10 cellular contexts compared by ENCODE assay signal in genomic region chr1:34781071-34781843, GRCh38. TPM values are rescaled to one million over a fixed set of nuclear protein-coding genes. Genes with fewer than 3 reads are reported as not detected.
DNase-seq lines count a peak whose midpoint lies in the region; ATAC-seq, FAIRE-seq and TF ChIP-seq lines count a peak whose summit lies in the region.
"Had no signal": no experiment of that assay in that cellular context is flagged by ENCODE, and none has a peak within 500 bp of the region (broad histone marks: within the 10 kb centered on the region; RNA-seq: fewer than 3 reads in every experiment).

GJB3 (plus strand) TSS chr1:34781214; CDS start chr1:34784763, 3,549 bp downstream.

- CTCF ChIA-PET in activated CD4-positive, alpha-beta memory T cell treated with anti-CD3 and anti-CD28 coated beads for 36 hours (lab: Charles Lee), result no interaction called here
- CTCF ChIA-PET in activated CD4-positive, alpha-beta memory T cell treated with anti-CD3 and anti-CD28 coated beads, Interleukin-2, amount 10 ng/mL, durations not matched to agents 7 days and 5 days (lab: Charles Lee), result no interaction called here
- CTCF ChIA-PET in K562 (lab: Yijun Ruan, JAX; ENCODE audit: low intra/inter-chr PET ratio), result no interaction called here

- H3K27ac Mint-ChIP-seq in activated CD4-positive, alpha-beta memory T cell treated with anti-CD3 and anti-CD28 coated beads for 36 hours, result no peak within 1 kb of the TSS
- H3K27ac Mint-ChIP-seq in activated CD4-positive, alpha-beta memory T cell treated with anti-CD3 and anti-CD28 coated beads, Interleukin-2, amount 10 ng/mL, durations not matched to agents 7 days and 5 days, result no peak within 1 kb of the TSS
- H3K27ac Mint-ChIP-seq: CD4-positive, alpha-beta T cell had no signal

- peak; percentile 26 for DNase-seq in activated CD4-positive, alpha-beta memory T cell treated with anti-CD3 and anti-CD28 coated beads for 36 hours
- no peak for DNase-seq in activated CD4-positive, alpha-beta memory T cell treated with anti-CD3 and anti-CD28 coated beads, Interleukin-2, amount 10 ng/mL, durations not matched to agents 7 days and 5 days
- peak in 2 of 4 experiments; percentile 36 to 38 for DNase-seq in K562 (ENCODE audit: extremely low read depth in 1 of 4, low spot score in 3 of 4)
- peak in 1 of 2 donors; percentile 85 for DNase-seq in lower leg skin (ENCODE audit: low spot score in 2 of 2)
- DNase-seq in tibial nerve (ENCODE audit: low spot score in 2 of 2), result no peak
- DNase-seq in NCI-H1092 treated with DMSO at 0.1 percent for 48 hours (lab: John Stamatoyannopoulos, UW), result no peak
- DNase-seq in GF-D8 (lab: John Stamatoyannopoulos, UW), result no peak
- DNase-seq in cerebellar cortex (ENCODE audit: low spot score), result no peak
- DNase-seq: CD4-positive, alpha-beta T cell had no signal

- H3K36me3 ChIP-seq in K562 (ENCODE audit: control insufficient read depth, insufficient read depth, low read length) (no peaks in the 10 kb centered on the region), tibial nerve (no peaks in the 10 kb centered on the region)

- H3K36me3 Mint-ChIP-seq in activated CD4-positive, alpha-beta memory T cell treated with anti-CD3 and anti-CD28 coated beads for 36 hours, result no peaks in the 10 kb centered on the region
- H3K36me3 Mint-ChIP-seq in activated CD4-positive, alpha-beta memory T cell treated with anti-CD3 and anti-CD28 coated beads, Interleukin-2, amount 10 ng/mL, durations not matched to agents 7 days and 5 days (ENCODE audit: low read depth), result no peaks in the 10 kb centered on the region

- in situ Hi-C loops in K562 (cut with MboI), result no loop called here

- WGBS in K562 (ENCODE audit: insufficient coverage, low coverage, missing lambda C conversion rate), result 6% methylated on average over 50 of the region's 62 CpGs
- 1 to 15% methylated on average over 4 to 20 of the region's 62 CpGs for WGBS in lower leg skin, 2 donors
- WGBS in tibial nerve, 2 donors, result 2 to 3% methylated on average over 38 to 56 of the region's 62 CpGs

- H3K27me3 ChIP-seq in K562 (ENCODE audit: control insufficient read depth in 2 of 2, insufficient read depth in 2 of 2, low read length in 2 of 2), result peaks cover 49 to 87% of the 10 kb centered on the region in 2 experiments
- peaks cover 0 to 62% of the 10 kb centered on the region in 2 donors for H3K27me3 ChIP-seq in tibial nerve

- no peak within 1 kb of the TSS for H3K4me2 ChIP-seq in K562 (ENCODE audit: insufficient read depth, low read length)

- H3K79me2 ChIP-seq in K562 (ENCODE audit: control insufficient read depth, insufficient read depth, low read length), result no peaks in the 10 kb centered on the region

- no peaks in the 10 kb centered on the region for H3K9me3 Mint-ChIP-seq in activated CD4-positive, alpha-beta memory T cell treated with anti-CD3 and anti-CD28 coated beads for 36 hours
- H3K9me3 Mint-ChIP-seq in activated CD4-positive, alpha-beta memory T cell treated with anti-CD3 and anti-CD28 coated beads, Interleukin-2, amount 10 ng/mL, durations not matched to agents 7 days and 5 days, result no peaks in the 10 kb centered on the region
- H3K9me3 Mint-ChIP-seq: CD4-positive, alpha-beta T cell had no signal

- no peak within 1 kb of the TSS for H3K4me3 Mint-ChIP-seq in activated CD4-positive, alpha-beta memory T cell treated with anti-CD3 and anti-CD28 coated beads for 36 hours
- H3K4me3 Mint-ChIP-seq in activated CD4-positive, alpha-beta memory T cell treated with anti-CD3 and anti-CD28 coated beads, Interleukin-2, amount 10 ng/mL, durations not matched to agents 7 days and 5 days, result no peak within 1 kb of the TSS
- H3K4me3 Mint-ChIP-seq: CD4-positive, alpha-beta T cell had no signal

- intact Hi-C loops in activated CD4-positive, alpha-beta memory T cell treated with anti-CD3 and anti-CD28 coated beads for 36 hours (cut with micrococcal nuclease), result no loop called here
- intact Hi-C loops in K562 (cut with micrococcal nuclease) (no loop called here), lower leg skin (cut with DNase I; ENCODE audit: low total_unique reads) (no loop called here)

- 0 out of 2 replicates have a peak, but pooled peaks cover under 1% of the 10 kb centered on the region for H4K20me1 ChIP-seq in K562 (replicated peaks; ENCODE audit: control insufficient read depth, insufficient read depth, low read length)

- ATAC-seq in K562, result no peak

- H3K4me1 Mint-ChIP-seq in activated CD4-positive, alpha-beta memory T cell treated with anti-CD3 and anti-CD28 coated beads for 36 hours (ENCODE audit: low read depth), result no peaks in the 10 kb centered on the region
- H3K4me1 Mint-ChIP-seq in activated CD4-positive, alpha-beta memory T cell treated with anti-CD3 and anti-CD28 coated beads, Interleukin-2, amount 10 ng/mL, durations not matched to agents 7 days and 5 days, result peaks cover 3% of the 10 kb centered on the region

- TF ChIP-seq EP300 in K562 (IDR thresholded peaks at IDR 0.05; ENCODE audit: low read length) (no peak), tibial nerve (IDR thresholded peaks at IDR 0.05) (no peak)

- peaks cover 35% of the 10 kb centered on the region for H3K27me3 Mint-ChIP-seq in activated CD4-positive, alpha-beta memory T cell treated with anti-CD3 and anti-CD28 coated beads for 36 hours
- H3K27me3 Mint-ChIP-seq in activated CD4-positive, alpha-beta memory T cell treated with anti-CD3 and anti-CD28 coated beads, Interleukin-2, amount 10 ng/mL, durations not matched to agents 7 days and 5 days, result peaks cover 54% of the 10 kb centered on the region

- H3K4me1 ChIP-seq in K562 (replicated peaks in 1 of 2; ENCODE audit: control insufficient read depth in 2 of 2, insufficient read depth in 2 of 2, low read length in 2 of 2) (peaks cover 0 to 16% of the 10 kb centered on the region in 2 experiments; a peak in 1 of 5 replicates), tibial nerve (peaks cover 0 to 16% (median 5%) of the 10 kb centered on the region in 4 donors)

- TF ChIP-seq POLR2A in K562 (conservative IDR thresholded peaks at IDR 0.05) (no peak), lower leg skin (IDR thresholded peaks at IDR 0.05) (no peak), tibial nerve (IDR thresholded peaks at IDR 0.05) (no peak)

- H2AFZ ChIP-seq in K562 (ENCODE audit: low read depth, low read length), result no peak within 1 kb of the TSS

- TF ChIP-seq RAD21 in K562 (CRISPR knock-in tag; conservative IDR thresholded peaks at IDR 0.05 in 1 of 2, IDR thresholded peaks at IDR 0.05 in 1 of 2), result no peak

- H3K27ac ChIP-seq in K562 (ENCODE audit: extremely low read depth, low read depth, low read length), result no peak within 1 kb of the TSS
- H3K27ac ChIP-seq in tibial nerve, result peak within 1 kb of the TSS in 2 of 4 donors; percentile 46

- H3K9ac ChIP-seq in K562 (ENCODE audit: insufficient read depth in 1 of 2, low read depth in 2 of 2, low read length in 2 of 2), result peak within 1 kb of the TSS in 1 of 2 experiments; percentile 10; a peak in 1 of 4 replicates

- BruUV-seq in K562 (replicated peaks; lab: Mats Ljungman, UMichigan), result no TSS peak

- H3K9me1 ChIP-seq in K562 (ENCODE audit: control insufficient read depth, insufficient read depth, low read length), result peaks cover 3% of the 10 kb centered on the region

- no peak within 1 kb of the TSS for H3K4me3 ChIP-seq in K562
- peak within 1 kb of the TSS; percentile 37 for H3K4me3 ChIP-seq in lower leg skin (ENCODE audit: low read depth, poor library complexity, severe bottlenecking)
- peak within 1 kb of the TSS; percentile 13 to 41 (median 20) for H3K4me3 ChIP-seq in tibial nerve

- POLR2A ChIA-PET in activated CD4-positive, alpha-beta memory T cell treated with anti-CD3 and anti-CD28 coated beads for 36 hours (lab: Charles Lee), result no interaction called here
- POLR2A ChIA-PET in activated CD4-positive, alpha-beta memory T cell treated with anti-CD3 and anti-CD28 coated beads, Interleukin-2, amount 10 ng/mL, durations not matched to agents 7 days and 5 days (lab: Charles Lee), result interaction anchor here (1.1 kb wide), 1 partner anchor 16 kb away, joined by 3 read pairs; no protein-coding TSS in a partner anchor
- POLR2A ChIA-PET in K562 (lab: Yijun Ruan, JAX), result no interaction called here

- no peaks in the 10 kb centered on the region for H3K9me3 ChIP-seq in K562 (replicated peaks; ENCODE audit: control insufficient read depth, insufficient read depth, low read depth, low read length)
- H3K9me3 ChIP-seq in tibial nerve, result no peaks in the 10 kb centered on the region

- no peak for FAIRE-seq in K562 (lab: Jason Lieb, UNC)

- TF ChIP-seq CTCF in K562 (IDR thresholded peaks at IDR 0.05 in 2 of 3, conservative IDR thresholded peaks at IDR 0.05 in 1 of 3; ENCODE audit: insufficient read depth in 2 of 3, low read depth in 1 of 3, low read length in 3 of 3) (no peak), lower leg skin (IDR thresholded peaks at IDR 0.05) (no peak), tibial nerve (IDR thresholded peaks at IDR 0.05) (no peak)

RNA-seq across cellular contexts. Expression of gene GJB3, which starts in this region (rescaled TPM):
- total RNA-seq in activated CD4-positive, alpha-beta memory T cell treated with anti-CD3 and anti-CD28 coated beads for 36 hours, result not detected
- not detected for total RNA-seq in activated CD4-positive, alpha-beta memory T cell treated with anti-CD3 and anti-CD28 coated beads, Interleukin-2, amount 10 ng/mL, durations not matched to agents 7 days and 5 days
- not detected in 2 replicates for total RNA-seq in K562 (2011; cell fraction: chromatin; rRNA removed; ENCODE audit: low replicate concordance)
- total RNA-seq in K562 (2011; cell fraction: nucleolus; rRNA removed), result not detected in 2 replicates
- total RNA-seq in K562 (2011; cell fraction: nucleoplasm; rRNA removed), result not detected in 2 replicates
- total RNA-seq in K562 (2014; rRNA removed), result not detected in 2 replicates
- total RNA-seq in K562 (2014; rRNA removed; fragmentation: Illumina TruSeq; extraction: Trizol), result not detected in 2 replicates
- total RNA-seq in K562 (2015; rRNA removed; fragmentation: Illumina TruSeq; extraction: Trizol), result not detected in 2 replicates
- not detected in 2 replicates for total RNA-seq in K562 (2021)
- polyA plus RNA-seq in K562 (2011; rRNA removed), result not detected in 2 replicates
- polyA plus RNA-seq in K562 (2011; cell fraction: cytosol; rRNA removed), result not detected in 2 replicates
- polyA plus RNA-seq in K562 (2011; cell fraction: nucleus; rRNA removed), result not detected in 2 replicates
- 0.10 TPM in 1 of 2 replicates, not detected in the other for polyA plus RNA-seq in K562 (2012)
- not detected in 2 replicates for polyA plus RNA-seq in K562 (2014; fragmentation: Illumina TruSeq; extraction: Trizol)
- polyA plus RNA-seq in K562 (2014; fragmentation: Nextera tagmentation; extraction: Ambion mirVana), result not detected
- polyA plus RNA-seq in K562 (2014; rRNA removed), result not detected in 2 replicates
- not detected in 2 replicates for polyA minus RNA-seq in K562 (2011; rRNA and poly(A)+ RNA removed)
- polyA minus RNA-seq in K562 (2011; cell fraction: cytosol; rRNA and poly(A)+ RNA removed), result not detected in 2 replicates
- polyA minus RNA-seq in K562 (2011; cell fraction: nucleus; rRNA and poly(A)+ RNA removed), result not detected in 2 replicates
- 100 to 1,000 TPM; 204 to 314 (median 239) TPM for total RNA-seq in lower leg skin
- total RNA-seq in tibial nerve, result under 1 TPM in 2 of 4 donors, not detected in 2; 0.22 to 0.63 TPM
- total RNA-seq: CD4-positive, alpha-beta T cell; mononuclear cell had no signal

Comparison
In these comparisons a context has a peak if more than half of its experiments do, and no peak if none do; other contexts are left out.
1. RNA of gene GJB3 (total RNA-seq): 204 to 314 TPM in lower leg skin; 0.22 to 0.63 TPM in tibial nerve, not detected in activated CD4-positive, alpha-beta memory T cell treated with anti-CD3 and anti-CD28 coated beads for 36 hours, not detected in activated CD4-positive, alpha-beta memory T cell treated with anti-CD3 and anti-CD28 coated beads, Interleukin-2, amount 10 ng/mL, durations not matched to agents 7 days and 5 days and not detected in K562; every median in the first group is over 100 times any median in the second.
2. Peak in DNase-seq in activated CD4-positive, alpha-beta memory T cell treated with anti-CD3 and anti-CD28 coated beads for 36 hours; RNA of the gene not detected or under 1 TPM.